ENCODE assay signal across 2 cellular contexts in the genomic region with DNA sequence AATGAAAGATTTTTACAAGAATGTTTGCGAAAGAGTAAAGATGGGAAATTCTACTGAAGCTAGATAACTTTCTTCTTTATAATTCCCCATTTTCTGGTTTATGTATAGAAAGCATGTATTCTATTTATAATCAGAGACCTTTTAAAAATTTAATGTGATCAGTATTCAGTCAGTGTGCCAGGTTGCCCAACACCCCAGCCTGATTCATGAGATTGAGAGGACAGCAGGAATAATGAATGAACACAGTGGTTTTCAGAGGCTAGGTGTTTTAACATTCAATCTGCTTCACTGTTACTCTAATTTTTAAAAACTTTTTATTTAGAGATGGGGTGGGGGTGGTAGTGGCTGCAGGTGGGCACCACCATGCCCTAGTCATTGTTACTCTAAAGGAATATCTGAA.
TF ChIP-seq lines count a peak whose summit lies in the region.

No MANE protein-coding gene starts in this region.

TF ChIP-seq in SK-N-SH, 30 proteins besides CTCF, POLR2A, EP300 and RAD21 (continued from another document):
- TF ChIP-seq, protein P1, sequence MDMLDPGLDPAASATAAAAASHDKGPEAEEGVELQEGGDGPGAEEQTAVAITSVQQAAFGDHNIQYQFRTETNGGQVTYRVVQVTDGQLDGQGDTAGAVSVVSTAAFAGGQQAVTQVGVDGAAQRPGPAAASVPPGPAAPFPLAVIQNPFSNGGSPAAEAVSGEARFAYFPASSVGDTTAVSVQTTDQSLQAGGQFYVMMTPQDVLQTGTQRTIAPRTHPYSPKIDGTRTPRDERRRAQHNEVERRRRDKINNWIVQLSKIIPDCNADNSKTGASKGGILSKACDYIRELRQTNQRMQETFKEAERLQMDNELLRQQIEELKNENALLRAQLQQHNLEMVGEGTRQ (IDR thresholded peaks at IDR 0.05; ENCODE audit: borderline replicate concordance, low read depth, low read length), result no peak
- no peak for TF ChIP-seq RFX5 (IDR thresholded peaks at IDR 0.05; ENCODE audit: low read length)
- TF ChIP-seq RXRA (IDR thresholded peaks at IDR 0.05; ENCODE audit: borderline replicate concordance, low read depth), result no peak
- no peak for TF ChIP-seq NFIC (IDR thresholded peaks at IDR 0.05; ENCODE audit: borderline replicate concordance)
- TF ChIP-seq, protein P2, sequence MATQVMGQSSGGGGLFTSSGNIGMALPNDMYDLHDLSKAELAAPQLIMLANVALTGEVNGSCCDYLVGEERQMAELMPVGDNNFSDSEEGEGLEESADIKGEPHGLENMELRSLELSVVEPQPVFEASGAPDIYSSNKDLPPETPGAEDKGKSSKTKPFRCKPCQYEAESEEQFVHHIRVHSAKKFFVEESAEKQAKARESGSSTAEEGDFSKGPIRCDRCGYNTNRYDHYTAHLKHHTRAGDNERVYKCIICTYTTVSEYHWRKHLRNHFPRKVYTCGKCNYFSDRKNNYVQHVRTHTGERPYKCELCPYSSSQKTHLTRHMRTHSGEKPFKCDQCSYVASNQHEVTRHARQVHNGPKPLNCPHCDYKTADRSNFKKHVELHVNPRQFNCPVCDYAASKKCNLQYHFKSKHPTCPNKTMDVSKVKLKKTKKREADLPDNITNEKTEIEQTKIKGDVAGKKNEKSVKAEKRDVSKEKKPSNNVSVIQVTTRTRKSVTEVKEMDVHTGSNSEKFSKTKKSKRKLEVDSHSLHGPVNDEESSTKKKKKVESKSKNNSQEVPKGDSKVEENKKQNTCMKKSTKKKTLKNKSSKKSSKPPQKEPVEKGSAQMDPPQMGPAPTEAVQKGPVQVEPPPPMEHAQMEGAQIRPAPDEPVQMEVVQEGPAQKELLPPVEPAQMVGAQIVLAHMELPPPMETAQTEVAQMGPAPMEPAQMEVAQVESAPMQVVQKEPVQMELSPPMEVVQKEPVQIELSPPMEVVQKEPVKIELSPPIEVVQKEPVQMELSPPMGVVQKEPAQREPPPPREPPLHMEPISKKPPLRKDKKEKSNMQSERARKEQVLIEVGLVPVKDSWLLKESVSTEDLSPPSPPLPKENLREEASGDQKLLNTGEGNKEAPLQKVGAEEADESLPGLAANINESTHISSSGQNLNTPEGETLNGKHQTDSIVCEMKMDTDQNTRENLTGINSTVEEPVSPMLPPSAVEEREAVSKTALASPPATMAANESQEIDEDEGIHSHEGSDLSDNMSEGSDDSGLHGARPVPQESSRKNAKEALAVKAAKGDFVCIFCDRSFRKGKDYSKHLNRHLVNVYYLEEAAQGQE (IDR thresholded peaks at IDR 0.05; ENCODE audit: low read depth, low read length), result no peak
- TF ChIP-seq TAF1 (IDR thresholded peaks at IDR 0.05; ENCODE audit: borderline replicate concordance, low read depth, low read length), result no peak
- TF ChIP-seq POLR2AphosphoS5 (IDR thresholded peaks at IDR 0.05; ENCODE audit: low read depth, low read length), result no peak
- no peak for TF ChIP-seq JUND (IDR thresholded peaks at IDR 0.05)
- no peak for TF ChIP-seq FOXJ3 (CRISPR knock-in tag; IDR thresholded peaks at IDR 0.05)
- TF ChIP-seq CHD2 (IDR thresholded peaks at IDR 0.05; ENCODE audit: low read length, partially characterized antibody), result no peak
- TF ChIP-seq FOSL2 (IDR thresholded peaks at IDR 0.05; ENCODE audit: borderline replicate concordance, low read depth), result no peak
- no peak for TF ChIP-seq RCOR1 (IDR thresholded peaks at IDR 0.05; ENCODE audit: low read length)
- TF ChIP-seq SIN3A (IDR thresholded peaks at IDR 0.05; ENCODE audit: borderline replicate concordance, low read depth, low read length), result no peak
TF ChIP-seq in SK-N-SH: peak in this region for 0.

TF ChIP-seq in SK-N-SH treated with all-trans-retinoic acid at 6 μM for 48 hours, 23 proteins besides CTCF, POLR2A, EP300 and RAD21:
- TF ChIP-seq, protein P3, sequence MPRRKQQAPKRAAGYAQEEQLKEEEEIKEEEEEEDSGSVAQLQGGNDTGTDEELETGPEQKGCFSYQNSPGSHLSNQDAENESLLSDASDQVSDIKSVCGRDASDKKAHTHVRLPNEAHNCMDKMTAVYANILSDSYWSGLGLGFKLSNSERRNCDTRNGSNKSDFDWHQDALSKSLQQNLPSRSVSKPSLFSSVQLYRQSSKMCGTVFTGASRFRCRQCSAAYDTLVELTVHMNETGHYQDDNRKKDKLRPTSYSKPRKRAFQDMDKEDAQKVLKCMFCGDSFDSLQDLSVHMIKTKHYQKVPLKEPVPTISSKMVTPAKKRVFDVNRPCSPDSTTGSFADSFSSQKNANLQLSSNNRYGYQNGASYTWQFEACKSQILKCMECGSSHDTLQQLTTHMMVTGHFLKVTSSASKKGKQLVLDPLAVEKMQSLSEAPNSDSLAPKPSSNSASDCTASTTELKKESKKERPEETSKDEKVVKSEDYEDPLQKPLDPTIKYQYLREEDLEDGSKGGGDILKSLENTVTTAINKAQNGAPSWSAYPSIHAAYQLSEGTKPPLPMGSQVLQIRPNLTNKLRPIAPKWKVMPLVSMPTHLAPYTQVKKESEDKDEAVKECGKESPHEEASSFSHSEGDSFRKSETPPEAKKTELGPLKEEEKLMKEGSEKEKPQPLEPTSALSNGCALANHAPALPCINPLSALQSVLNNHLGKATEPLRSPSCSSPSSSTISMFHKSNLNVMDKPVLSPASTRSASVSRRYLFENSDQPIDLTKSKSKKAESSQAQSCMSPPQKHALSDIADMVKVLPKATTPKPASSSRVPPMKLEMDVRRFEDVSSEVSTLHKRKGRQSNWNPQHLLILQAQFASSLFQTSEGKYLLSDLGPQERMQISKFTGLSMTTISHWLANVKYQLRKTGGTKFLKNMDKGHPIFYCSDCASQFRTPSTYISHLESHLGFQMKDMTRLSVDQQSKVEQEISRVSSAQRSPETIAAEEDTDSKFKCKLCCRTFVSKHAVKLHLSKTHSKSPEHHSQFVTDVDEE (CRISPR knock-in tag; IDR thresholded peaks at IDR 0.05), result no peak
TF ChIP-seq in SK-N-SH treated with all-trans-retinoic acid at 6 μM for 48 hours: peak in this region for 0.
